ENCODE assay signal across 8 cellular contexts in the genomic region with DNA sequence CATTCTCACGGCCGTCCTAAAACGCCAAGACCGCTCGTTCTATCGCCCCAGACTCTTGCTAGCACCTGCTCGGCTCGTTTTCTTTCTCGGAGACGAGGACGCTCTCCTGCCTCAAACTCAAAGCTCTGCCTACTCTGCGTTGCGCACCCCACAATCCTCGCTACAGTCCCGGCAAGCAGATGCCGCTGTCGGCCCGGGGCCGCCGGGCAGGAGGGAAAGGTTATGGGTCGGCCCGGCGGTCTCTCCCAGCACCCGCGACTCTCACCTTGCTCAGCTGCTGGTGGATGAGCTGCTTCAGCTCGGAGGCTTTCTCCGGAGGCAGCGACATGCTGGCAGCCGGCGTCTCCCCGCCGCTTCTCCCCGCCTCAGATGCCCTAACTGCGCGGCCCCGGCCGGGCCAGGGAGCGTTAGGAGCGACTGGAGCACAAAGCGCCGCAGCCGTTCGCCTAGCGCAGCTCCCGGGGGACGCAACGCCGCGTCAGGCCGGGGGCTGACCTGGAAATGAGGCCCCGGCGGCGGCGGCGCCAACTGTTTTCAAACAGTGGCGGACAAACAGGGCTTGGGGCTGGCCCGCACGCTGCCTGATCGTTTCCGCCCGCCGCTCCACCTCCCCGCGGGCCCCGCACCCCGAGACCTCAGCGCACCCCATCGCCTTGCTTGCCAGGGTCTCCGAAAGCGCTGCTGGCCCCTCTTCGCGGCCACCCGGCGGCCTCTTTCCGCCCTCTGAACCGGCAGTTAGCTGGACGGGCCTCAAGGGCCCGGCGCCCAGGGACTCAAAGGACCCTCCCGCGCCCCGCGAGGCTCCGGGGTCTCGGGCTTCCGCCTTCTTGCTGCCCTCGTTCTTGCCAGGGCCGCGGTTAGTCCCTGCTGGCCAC. TPM values are rescaled to one million over a fixed set of nuclear protein-coding genes. Genes with fewer than 3 reads are reported as not detected.
DNase-seq lines count a peak whose midpoint lies in the region; ATAC-seq and TF ChIP-seq lines count a peak whose summit lies in the region.

A gene with protein sequence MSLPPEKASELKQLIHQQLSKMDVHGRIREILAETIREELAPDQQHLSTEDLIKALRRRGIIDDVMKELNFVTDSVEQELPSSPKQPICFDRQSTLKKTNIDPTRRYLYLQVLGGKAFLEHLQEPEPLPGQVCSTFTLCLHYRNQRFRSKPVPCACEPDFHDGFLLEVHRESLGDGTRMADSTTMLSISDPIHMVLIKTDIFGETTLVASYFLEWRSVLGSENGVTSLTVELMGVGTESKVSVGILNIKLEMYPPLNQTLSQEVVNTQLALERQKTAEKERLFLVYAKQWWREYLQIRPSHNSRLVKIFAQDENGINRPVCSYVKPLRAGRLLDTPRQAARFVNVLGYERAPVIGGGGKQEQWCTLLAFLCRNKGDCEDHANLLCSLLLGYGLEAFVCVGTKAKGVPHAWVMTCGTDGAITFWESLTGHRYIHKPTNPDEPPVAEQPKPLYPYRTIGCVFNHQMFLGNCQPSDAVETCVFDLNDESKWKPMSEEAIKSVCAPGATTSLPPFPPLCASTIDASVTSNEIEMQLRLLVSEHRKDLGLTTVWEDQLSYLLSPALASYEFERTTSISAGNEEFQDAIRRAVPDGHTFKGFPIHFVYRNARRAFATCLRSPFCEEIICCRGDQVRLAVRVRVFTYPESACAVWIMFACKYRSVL (minus strand): TSS at position 503 of the 875 bp plus-strand sequence. CDS start 175 bp downstream, at position 328.
A gene with protein sequence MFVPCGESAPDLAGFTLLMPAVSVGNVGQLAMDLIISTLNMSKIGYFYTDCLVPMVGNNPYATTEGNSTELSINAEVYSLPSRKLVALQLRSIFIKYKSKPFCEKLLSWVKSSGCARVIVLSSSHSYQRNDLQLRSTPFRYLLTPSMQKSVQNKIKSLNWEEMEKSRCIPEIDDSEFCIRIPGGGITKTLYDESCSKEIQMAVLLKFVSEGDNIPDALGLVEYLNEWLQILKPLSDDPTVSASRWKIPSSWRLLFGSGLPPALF (plus strand): TSS at position 822 of the 875 bp plus-strand sequence. CDS start 66 bp downstream, outside the sequence.

- peaks cover 31% of the 10 kb centered on the region for H3K4me1 ChIP-seq in PC-9 (replicated peaks; ENCODE audit: insufficient read depth)
- H3K4me1 ChIP-seq in mucosa of stomach (ENCODE audit: control insufficient read depth, insufficient read depth, low read length), result peaks cover 6% of the 10 kb centered on the region

- H2AFZ ChIP-seq in PC-9, result peak within 1 kb of the TSS; percentile 96

- H3K27ac ChIP-seq in PC-9, result peak within 1 kb of the TSS; percentile 92

- peak; percentile 62 for DNase-seq in DMS 273 treated with DMSO at 0.1 percent for 48 hours (lab: John Stamatoyannopoulos, UW)
- peak; percentile 96 for DNase-seq in HuH-7.5 (ENCODE audit: low spot score)
- DNase-seq in PC-9, result peak; percentile 61 to 90
- DNase-seq in activated T-cell treated with anti-CD3 and anti-CD28 coated beads for 48 hours (ENCODE audit: low read depth), result peak; percentile 81
- DNase-seq in epithelial cell of proximal tubule (ENCODE audit: low read depth), result no peak
- peak; percentile 88 for DNase-seq in stimulated activated CD8-positive, alpha-beta memory T cell treated with anti-CD3 and anti-CD28 coated beads, Interleukin-4, amount 100 ng/mL, for 48 hours

- H3K79me2 ChIP-seq in PC-9 (ENCODE audit: low read depth), result peaks cover 77% of the 10 kb centered on the region

- TSS peak; percentile 58 for BruUV-seq in PC-9 (replicated peaks; lab: Mats Ljungman, UMichigan)

- H4K20me1 ChIP-seq in PC-9 (ENCODE audit: insufficient read depth), result peaks cover 3% of the 10 kb centered on the region; the same call in 1 of the 2 replicates

- H3K4me3 ChIP-seq in PC-9 (peak within 1 kb of the TSS; percentile 81), epithelial cell of proximal tubule (ENCODE audit: low read depth, low read length) (peak within 1 kb of the TSS; percentile 97), mucosa of stomach (ENCODE audit: low read length) (peak within 1 kb of the TSS; percentile 96)

- H3K9me2 ChIP-seq in PC-9 (ENCODE audit: insufficient read depth), result no peaks in the 10 kb centered on the region

- H3K36me3 ChIP-seq in PC-9 (ENCODE audit: low read depth), result peaks cover 17% of the 10 kb centered on the region
- no peaks in the 10 kb centered on the region for H3K36me3 ChIP-seq in mucosa of stomach (ENCODE audit: control insufficient read depth, insufficient read depth, low read length)

- TF ChIP-seq CTCF in PC-9 (conservative IDR thresholded peaks at IDR 0.05) (no peak), epithelial cell of proximal tubule (conservative IDR thresholded peaks at IDR 0.05; ENCODE audit: low read depth, low read length) (no peak)

- H3K9ac ChIP-seq in mucosa of stomach (ENCODE audit: low read length), result peak within 1 kb of the TSS; percentile 97

- POLR2A ChIA-PET in PC-9 (lab: Charles Lee; ENCODE audit: unreplicated experiment), result interaction anchor here (0.6 to 1.0 kb wide), 6 partner anchors 24 to 289 kb away, joined by 3 to 8 read pairs (median 4); a partner anchor contains a TSS

- peaks cover 8% of the 10 kb centered on the region; the same call in 1 of the 2 replicates for H3F3A ChIP-seq in PC-9 (ENCODE audit: insufficient read depth, low read depth)

- H3K27me3 ChIP-seq in PC-9 (ENCODE audit: insufficient read depth, low read depth) (no peaks in the 10 kb centered on the region), mucosa of stomach (ENCODE audit: control insufficient read depth, insufficient read depth, low read length) (no peaks in the 10 kb centered on the region)

- no peaks in the 10 kb centered on the region for H3K9me3 ChIP-seq in PC-9 (ENCODE audit: insufficient read depth, low read depth)
- no peaks in the 10 kb centered on the region for H3K9me3 ChIP-seq in mucosa of stomach (ENCODE audit: control insufficient read depth, low read length)

- intact Hi-C loops in PC-9 (cut with micrococcal nuclease; ENCODE audit: unreplicated experiment), result loop anchor here (1.0 to 2.0 kb wide), 2 partner anchors 306 to 312 kb away; no protein-coding TSS in a partner anchor

- peak within 1 kb of the TSS; percentile 84 for H3K4me2 ChIP-seq in PC-9

- CTCF ChIA-PET in PC-9 (lab: Charles Lee), result no interaction called here

- peak; percentile 72 for ATAC-seq in GM21515 (IDR thresholded peaks at IDR 0.05; ENCODE audit: unreplicated experiment)

RNA-seq across cellular contexts. Expression of the first gene that starts in this region (rescaled TPM):
- total RNA-seq in PC-9 (2021), result 14.5 and 15.1 TPM in 2 replicates
- 9.5 and 21.2 TPM in 2 replicates for total RNA-seq in epithelial cell of proximal tubule

RNA-seq across cellular contexts. Expression of the second gene that starts in this region (rescaled TPM):
- total RNA-seq in PC-9 (2021) (107 and 123 TPM in 2 replicates), epithelial cell of proximal tubule (94.2 and 96.5 TPM in 2 replicates)
